Comparison of ENCODE assay signal across 7 cellular contexts in genomic region chr4:110198472-110199419, GRCh38. TPM values are rescaled to one million over a fixed set of nuclear protein-coding genes. Genes with fewer than 3 reads are reported as not detected.
DNase-seq lines count a peak whose midpoint lies in the region; ATAC-seq and TF ChIP-seq lines count a peak whose summit lies in the region.

A gene with protein sequence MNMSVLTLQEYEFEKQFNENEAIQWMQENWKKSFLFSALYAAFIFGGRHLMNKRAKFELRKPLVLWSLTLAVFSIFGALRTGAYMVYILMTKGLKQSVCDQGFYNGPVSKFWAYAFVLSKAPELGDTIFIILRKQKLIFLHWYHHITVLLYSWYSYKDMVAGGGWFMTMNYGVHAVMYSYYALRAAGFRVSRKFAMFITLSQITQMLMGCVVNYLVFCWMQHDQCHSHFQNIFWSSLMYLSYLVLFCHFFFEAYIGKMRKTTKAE (minus strand): TSS chr4:110198615. CDS start chr4:110198335, 280 bp downstream.

- no peaks in the 10 kb centered on the region for H3K9me3 Mint-ChIP-seq in natural killer cell

- peak within 1 kb of the TSS; percentile 99 for H3K9ac ChIP-seq in OCI-LY3 (ENCODE audit: low read length)

- peaks cover 35 to 39% of the 10 kb centered on the region in 2 donors for H3K4me1 Mint-ChIP-seq in natural killer cell

- peaks cover 31% of the 10 kb centered on the region for H3K79me2 ChIP-seq in OCI-LY3 (ENCODE audit: low read length)

- no peaks in the 10 kb centered on the region for H3K27me3 Mint-ChIP-seq in natural killer cell (ENCODE audit: low read depth in 2 of 2)

- no peaks in the 10 kb centered on the region for H3K36me3 ChIP-seq in OCI-LY3 (replicated peaks; ENCODE audit: low read depth, low read length)
- H3K36me3 ChIP-seq in testis (ENCODE audit: low read depth, missing control alignments): no peaks in the 10 kb centered on the region

- H3K4me1 ChIP-seq in OCI-LY3 (ENCODE audit: low read length) (peaks cover 29% of the 10 kb centered on the region), testis (peaks cover 5% of the 10 kb centered on the region)

- no peaks in the 10 kb centered on the region for H3K36me3 Mint-ChIP-seq in natural killer cell

- DNase-seq in GM12865 (ENCODE audit: low read depth): peak; percentile 90
- DNase-seq in HPDE6-E6E7 (ENCODE audit: extremely low spot score): peak; percentile 34
- DNase-seq in activated T-helper 9 cell treated with anti-CD3 and anti-CD28 coated beads, Interleukin-2, amount 50 U/mL, for 16 hours (ENCODE audit: low read depth): peak; percentile 9
- peak; percentile 93 for DNase-seq in fibroblast of villous mesenchyme (ENCODE audit: low read depth)
- peak; percentile 35 for DNase-seq in natural killer cell
- peak; percentile 67 for DNase-seq in testis

- TF ChIP-seq POLR2A in testis (IDR thresholded peaks at IDR 0.05): no peak

- H3K27me3 ChIP-seq in OCI-LY3 (ENCODE audit: low read depth, low read length): no peaks in the 10 kb centered on the region
- H3K27me3 ChIP-seq in testis: no peaks in the 10 kb centered on the region

- ATAC-seq in natural killer cell: peak in 2 of 3 donors; percentile 6 to 7

- H3K27ac ChIP-seq in OCI-LY3 (ENCODE audit: low read length) (peak within 1 kb of the TSS; percentile 93), testis (peak within 1 kb of the TSS in 1 of 2 donors; percentile 87)

- WGBS in testis, 2 donors: 1% methylated on average over 34 to 45 of the region's 45 CpGs

- peak within 1 kb of the TSS; percentile 75 for H3K4me3 ChIP-seq in GM12865 (ENCODE audit: low read depth, low read length)
- H3K4me3 ChIP-seq in OCI-LY3 (ENCODE audit: low read length): peak within 1 kb of the TSS; percentile 96
- H3K4me3 ChIP-seq in fibroblast of villous mesenchyme (ENCODE audit: low read depth, low read length): peak within 1 kb of the TSS; percentile 82
- H3K4me3 ChIP-seq in testis: peak within 1 kb of the TSS; percentile 85 to 88

- no peaks in the 10 kb centered on the region for H4K20me1 ChIP-seq in OCI-LY3 (ENCODE audit: insufficient read depth, low read length)

- intact Hi-C loops in natural killer cell (cut with micrococcal nuclease): loop anchor here (10.0 kb wide), 2 partner anchors 316 to 764 kb away; partner anchors contain the start of gene SEC24B
- intact Hi-C loops in testis (cut with DNase I; ENCODE audit: low total_unique reads): no loop called here

- TF ChIP-seq CTCF in GM12865 (IDR thresholded peaks at IDR 0.05; ENCODE audit: insufficient read depth, low read depth, low read length, missing control alignments) (no peak), OCI-LY3 (IDR thresholded peaks at IDR 0.05; ENCODE audit: low read depth, low read length) (no peak), fibroblast of villous mesenchyme (IDR thresholded peaks at IDR 0.05; ENCODE audit: insufficient read depth, low read depth, low read length) (no peak), natural killer cell (IDR thresholded peaks at IDR 0.05) (no peak), testis (IDR thresholded peaks at IDR 0.05) (no peak)

- peak within 1 kb of the TSS; percentile 80 to 91 for H3K27ac Mint-ChIP-seq in natural killer cell

- H3K4me2 ChIP-seq in OCI-LY3 (ENCODE audit: low read length): peak within 1 kb of the TSS; percentile 87

- H3K9me3 ChIP-seq in OCI-LY3 (ENCODE audit: insufficient read depth, low read length) (no peaks in the 10 kb centered on the region), testis (no peaks in the 10 kb centered on the region)

- H3K4me3 Mint-ChIP-seq in natural killer cell: peak within 1 kb of the TSS; percentile 99

- peak within 1 kb of the TSS; percentile 75 for H2AFZ ChIP-seq in OCI-LY3 (ENCODE audit: low read depth, low read length)

RNA-seq across cellular contexts. Expression of the gene that starts here (rescaled TPM):
- total RNA-seq in fibroblast of villous mesenchyme: 15.1 and 25.0 TPM in 2 replicates
- total RNA-seq in natural killer cell: 10 to 100 TPM; 25.0 to 35.2 (median 30.9) TPM
- total RNA-seq in testis: 1 to 10 TPM; 1.3 to 1.5 TPM
- polyA plus RNA-seq in testis (ENCODE audit: insufficient read depth, low read depth, low replicate concordance): 3.5 TPM

Comparison
In these comparisons a context has a peak if more than half of its experiments do, and no peak if none do; other contexts are left out.
1. DNase-seq: peak in every context shown above with its lines; median percentile 93 in fibroblast of villous mesenchyme; 90 in GM12865; 67 in testis; 35 in natural killer cell; 34 in HPDE6-E6E7; 9 in activated T-helper 9 cell treated with anti-CD3 and anti-CD28 coated beads, Interleukin-2, amount 50 U/mL, for 16 hours.